ENCODE assay signal across 1 cellular context in the genomic region with DNA sequence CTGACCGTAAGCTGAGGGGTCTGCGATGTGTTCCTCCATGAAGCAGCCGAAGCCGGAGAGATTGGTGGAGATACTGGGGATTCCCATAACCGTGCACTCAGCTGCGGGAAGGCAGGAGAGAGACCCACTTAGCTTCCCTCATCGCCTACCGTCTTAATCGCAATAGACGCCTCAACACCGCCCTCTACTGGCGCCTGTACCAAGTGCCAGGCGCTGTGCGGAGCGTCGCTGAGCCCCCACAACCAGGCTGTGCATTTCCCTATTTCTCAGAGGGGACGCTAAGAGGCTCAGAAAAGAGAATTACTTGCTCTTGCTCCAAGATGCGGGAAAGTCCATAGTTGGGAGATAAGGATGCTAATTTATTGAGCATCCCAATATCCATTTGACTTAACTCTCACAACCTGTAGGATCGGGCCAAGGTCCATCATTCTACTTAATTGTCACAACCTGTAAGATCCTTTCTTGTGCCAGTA.
TF ChIP-seq lines count a peak whose summit lies in the region.

No MANE protein-coding gene starts in this region.

TF ChIP-seq in HepG2, 621 proteins besides CTCF, POLR2A, EP300 and RAD21 (continued from another document):
- TF ChIP-seq, protein P1, sequence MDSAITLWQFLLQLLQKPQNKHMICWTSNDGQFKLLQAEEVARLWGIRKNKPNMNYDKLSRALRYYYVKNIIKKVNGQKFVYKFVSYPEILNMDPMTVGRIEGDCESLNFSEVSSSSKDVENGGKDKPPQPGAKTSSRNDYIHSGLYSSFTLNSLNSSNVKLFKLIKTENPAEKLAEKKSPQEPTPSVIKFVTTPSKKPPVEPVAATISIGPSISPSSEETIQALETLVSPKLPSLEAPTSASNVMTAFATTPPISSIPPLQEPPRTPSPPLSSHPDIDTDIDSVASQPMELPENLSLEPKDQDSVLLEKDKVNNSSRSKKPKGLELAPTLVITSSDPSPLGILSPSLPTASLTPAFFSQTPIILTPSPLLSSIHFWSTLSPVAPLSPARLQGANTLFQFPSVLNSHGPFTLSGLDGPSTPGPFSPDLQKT (CRISPR knock-in tag; IDR thresholded peaks at IDR 0.05; ENCODE audit: borderline replicate concordance): no peak
- TF ChIP-seq, protein P2, sequence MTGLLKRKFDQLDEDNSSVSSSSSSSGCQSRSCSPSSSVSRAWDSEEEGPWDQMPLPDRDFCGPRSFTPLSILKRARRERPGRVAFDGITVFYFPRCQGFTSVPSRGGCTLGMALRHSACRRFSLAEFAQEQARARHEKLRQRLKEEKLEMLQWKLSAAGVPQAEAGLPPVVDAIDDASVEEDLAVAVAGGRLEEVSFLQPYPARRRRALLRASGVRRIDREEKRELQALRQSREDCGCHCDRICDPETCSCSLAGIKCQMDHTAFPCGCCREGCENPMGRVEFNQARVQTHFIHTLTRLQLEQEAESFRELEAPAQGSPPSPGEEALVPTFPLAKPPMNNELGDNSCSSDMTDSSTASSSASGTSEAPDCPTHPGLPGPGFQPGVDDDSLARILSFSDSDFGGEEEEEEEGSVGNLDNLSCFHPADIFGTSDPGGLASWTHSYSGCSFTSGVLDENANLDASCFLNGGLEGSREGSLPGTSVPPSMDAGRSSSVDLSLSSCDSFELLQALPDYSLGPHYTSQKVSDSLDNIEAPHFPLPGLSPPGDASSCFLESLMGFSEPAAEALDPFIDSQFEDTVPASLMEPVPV (CRISPR knock-in tag; IDR thresholded peaks at IDR 0.05): no peak
- TF ChIP-seq ELF4 (CRISPR knock-in tag; IDR thresholded peaks at IDR 0.05; ENCODE audit: borderline replicate concordance) (no peak), MZF1 (CRISPR knock-in tag; IDR thresholded peaks at IDR 0.05; ENCODE audit: borderline replicate concordance) (no peak), ZNF546 (CRISPR knock-in tag; conservative IDR thresholded peaks at IDR 0.05) (no peak), ZNF687 (CRISPR knock-in tag; IDR thresholded peaks at IDR 0.05) (peak; percentile 53), ZSCAN5A (CRISPR knock-in tag; IDR thresholded peaks at IDR 0.05; ENCODE audit: borderline replicate concordance) (no peak), MED1 (CRISPR knock-in tag; IDR thresholded peaks at IDR 0.05) (peak; percentile 44; the same call in 1 of the 2 replicates), HOXA7 (CRISPR knock-in tag; IDR thresholded peaks at IDR 0.05) (no peak), ZNF670 (CRISPR knock-in tag; IDR thresholded peaks at IDR 0.05; ENCODE audit: borderline replicate concordance) (no peak), ZNF564 (CRISPR knock-in tag; IDR thresholded peaks at IDR 0.05) (no peak), GATAD1 (CRISPR knock-in tag; IDR thresholded peaks at IDR 0.05) (0 out of 2 replicates have a peak, but pooled peaks have one; percentile 13), ZNF615 (CRISPR knock-in tag; IDR thresholded peaks at IDR 0.05; ENCODE audit: borderline replicate concordance) (no peak), THAP8 (CRISPR knock-in tag; IDR thresholded peaks at IDR 0.05; ENCODE audit: borderline replicate concordance) (no peak)
- TF ChIP-seq, protein P3, sequence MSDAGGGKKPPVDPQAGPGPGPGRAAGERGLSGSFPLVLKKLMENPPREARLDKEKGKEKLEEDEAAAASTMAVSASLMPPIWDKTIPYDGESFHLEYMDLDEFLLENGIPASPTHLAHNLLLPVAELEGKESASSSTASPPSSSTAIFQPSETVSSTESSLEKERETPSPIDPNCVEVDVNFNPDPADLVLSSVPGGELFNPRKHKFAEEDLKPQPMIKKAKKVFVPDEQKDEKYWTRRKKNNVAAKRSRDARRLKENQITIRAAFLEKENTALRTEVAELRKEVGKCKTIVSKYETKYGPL (CRISPR knock-in tag; IDR thresholded peaks at IDR 0.05): no peak
- TF ChIP-seq, protein P4, sequence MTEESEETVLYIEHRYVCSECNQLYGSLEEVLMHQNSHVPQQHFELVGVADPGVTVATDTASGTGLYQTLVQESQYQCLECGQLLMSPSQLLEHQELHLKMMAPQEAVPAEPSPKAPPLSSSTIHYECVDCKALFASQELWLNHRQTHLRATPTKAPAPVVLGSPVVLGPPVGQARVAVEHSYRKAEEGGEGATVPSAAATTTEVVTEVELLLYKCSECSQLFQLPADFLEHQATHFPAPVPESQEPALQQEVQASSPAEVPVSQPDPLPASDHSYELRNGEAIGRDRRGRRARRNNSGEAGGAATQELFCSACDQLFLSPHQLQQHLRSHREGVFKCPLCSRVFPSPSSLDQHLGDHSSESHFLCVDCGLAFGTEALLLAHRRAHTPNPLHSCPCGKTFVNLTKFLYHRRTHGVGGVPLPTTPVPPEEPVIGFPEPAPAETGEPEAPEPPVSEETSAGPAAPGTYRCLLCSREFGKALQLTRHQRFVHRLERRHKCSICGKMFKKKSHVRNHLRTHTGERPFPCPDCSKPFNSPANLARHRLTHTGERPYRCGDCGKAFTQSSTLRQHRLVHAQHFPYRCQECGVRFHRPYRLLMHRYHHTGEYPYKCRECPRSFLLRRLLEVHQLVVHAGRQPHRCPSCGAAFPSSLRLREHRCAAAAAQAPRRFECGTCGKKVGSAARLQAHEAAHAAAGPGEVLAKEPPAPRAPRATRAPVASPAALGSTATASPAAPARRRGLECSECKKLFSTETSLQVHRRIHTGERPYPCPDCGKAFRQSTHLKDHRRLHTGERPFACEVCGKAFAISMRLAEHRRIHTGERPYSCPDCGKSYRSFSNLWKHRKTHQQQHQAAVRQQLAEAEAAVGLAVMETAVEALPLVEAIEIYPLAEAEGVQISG (CRISPR knock-in tag; IDR thresholded peaks at IDR 0.05): peak; percentile 45; the same call in 1 of the 2 replicates
- TF ChIP-seq, protein P5, sequence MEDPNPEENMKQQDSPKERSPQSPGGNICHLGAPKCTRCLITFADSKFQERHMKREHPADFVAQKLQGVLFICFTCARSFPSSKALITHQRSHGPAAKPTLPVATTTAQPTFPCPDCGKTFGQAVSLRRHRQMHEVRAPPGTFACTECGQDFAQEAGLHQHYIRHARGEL (CRISPR knock-in tag; IDR thresholded peaks at IDR 0.05): no peak
TF ChIP-seq in HepG2: peak in this region for 38.
